In the genomic region with DNA sequence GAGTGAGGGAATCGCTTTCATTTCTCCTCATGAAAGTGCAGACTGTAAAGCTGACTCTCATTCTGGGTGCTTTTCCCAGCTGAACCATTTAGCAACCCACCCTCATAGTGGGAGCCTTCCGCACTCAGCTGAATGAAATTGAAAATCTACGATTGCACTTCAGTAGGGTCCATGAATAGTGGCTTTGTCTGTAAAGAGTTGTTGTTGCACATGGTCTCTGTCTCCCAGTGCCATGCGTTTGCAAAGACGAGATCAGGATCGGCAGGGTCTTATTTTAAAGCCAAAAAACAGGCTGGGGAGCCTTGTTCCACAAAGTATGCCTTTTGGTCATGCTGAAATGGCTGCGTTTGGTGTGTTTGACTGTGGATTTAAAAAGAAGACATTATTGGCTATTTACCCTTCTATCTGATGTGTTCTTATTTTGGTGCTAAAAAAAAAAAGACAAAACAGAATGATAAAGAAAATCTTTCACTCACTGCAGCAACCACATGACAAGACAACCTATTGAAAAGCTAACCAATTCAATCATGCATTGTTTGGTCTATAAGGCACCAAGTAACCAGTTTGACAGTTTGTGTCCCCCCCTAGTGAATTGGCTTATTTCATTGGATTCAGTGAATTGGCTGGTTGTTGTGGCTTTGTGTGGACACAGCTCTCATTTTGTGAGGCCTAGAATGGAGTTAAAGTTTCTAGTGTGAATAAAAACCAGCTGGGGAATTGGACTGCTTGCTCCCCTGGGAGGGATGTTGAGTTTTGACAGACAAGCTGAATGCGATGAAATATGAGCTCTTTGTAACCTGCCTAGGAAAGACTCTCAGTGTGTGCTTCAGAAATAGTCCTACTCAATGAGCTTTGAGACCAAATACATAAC, we compare ENCODE assay signal across 1 cellular context.
A peak's percentile ranks its signal among the peaks of the same experiment; 100 is the strongest.
TF ChIP-seq lines count a peak whose summit lies in the region.

No MANE protein-coding gene starts in this region.

TF ChIP-seq in K562, 482 proteins besides CTCF, POLR2A, EP300 and RAD21:
- peak; percentile 66 for TF ChIP-seq MEIS2 (IDR thresholded peaks at IDR 0.05; ENCODE audit: partially characterized antibody)
- TF ChIP-seq ZNF57 (CRISPR knock-in tag; IDR thresholded peaks at IDR 0.05): no peak
- TF ChIP-seq ZNF551 (CRISPR knock-in tag; IDR thresholded peaks at IDR 0.05): no peak
- no peak for TF ChIP-seq THRAP3 (IDR thresholded peaks at IDR 0.05; ENCODE audit: borderline replicate concordance)
- TF ChIP-seq HLTF (IDR thresholded peaks at IDR 0.05): no peak
- no peak for TF ChIP-seq STAT5A (IDR thresholded peaks at IDR 0.05; ENCODE audit: borderline replicate concordance, low read length)
- TF ChIP-seq, protein P1, sequence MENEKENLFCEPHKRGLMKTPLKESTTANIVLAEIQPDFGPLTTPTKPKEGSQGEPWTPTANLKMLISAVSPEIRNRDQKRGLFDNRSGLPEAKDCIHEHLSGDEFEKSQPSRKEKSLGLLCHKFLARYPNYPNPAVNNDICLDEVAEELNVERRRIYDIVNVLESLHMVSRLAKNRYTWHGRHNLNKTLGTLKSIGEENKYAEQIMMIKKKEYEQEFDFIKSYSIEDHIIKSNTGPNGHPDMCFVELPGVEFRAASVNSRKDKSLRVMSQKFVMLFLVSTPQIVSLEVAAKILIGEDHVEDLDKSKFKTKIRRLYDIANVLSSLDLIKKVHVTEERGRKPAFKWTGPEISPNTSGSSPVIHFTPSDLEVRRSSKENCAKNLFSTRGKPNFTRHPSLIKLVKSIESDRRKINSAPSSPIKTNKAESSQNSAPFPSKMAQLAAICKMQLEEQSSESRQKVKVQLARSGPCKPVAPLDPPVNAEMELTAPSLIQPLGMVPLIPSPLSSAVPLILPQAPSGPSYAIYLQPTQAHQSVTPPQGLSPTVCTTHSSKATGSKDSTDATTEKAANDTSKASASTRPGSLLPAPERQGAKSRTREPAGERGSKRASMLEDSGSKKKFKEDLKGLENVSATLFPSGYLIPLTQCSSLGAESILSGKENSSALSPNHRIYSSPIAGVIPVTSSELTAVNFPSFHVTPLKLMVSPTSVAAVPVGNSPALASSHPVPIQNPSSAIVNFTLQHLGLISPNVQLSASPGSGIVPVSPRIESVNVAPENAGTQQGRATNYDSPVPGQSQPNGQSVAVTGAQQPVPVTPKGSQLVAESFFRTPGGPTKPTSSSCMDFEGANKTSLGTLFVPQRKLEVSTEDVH (IDR thresholded peaks at IDR 0.05; ENCODE audit: low read depth, partially characterized antibody): no peak
- no peak for TF ChIP-seq TAF7 (tag; IDR thresholded peaks at IDR 0.05)
- no peak for TF ChIP-seq STAT5B (CRISPR knock-in tag; IDR thresholded peaks at IDR 0.05)
- TF ChIP-seq, protein P2, sequence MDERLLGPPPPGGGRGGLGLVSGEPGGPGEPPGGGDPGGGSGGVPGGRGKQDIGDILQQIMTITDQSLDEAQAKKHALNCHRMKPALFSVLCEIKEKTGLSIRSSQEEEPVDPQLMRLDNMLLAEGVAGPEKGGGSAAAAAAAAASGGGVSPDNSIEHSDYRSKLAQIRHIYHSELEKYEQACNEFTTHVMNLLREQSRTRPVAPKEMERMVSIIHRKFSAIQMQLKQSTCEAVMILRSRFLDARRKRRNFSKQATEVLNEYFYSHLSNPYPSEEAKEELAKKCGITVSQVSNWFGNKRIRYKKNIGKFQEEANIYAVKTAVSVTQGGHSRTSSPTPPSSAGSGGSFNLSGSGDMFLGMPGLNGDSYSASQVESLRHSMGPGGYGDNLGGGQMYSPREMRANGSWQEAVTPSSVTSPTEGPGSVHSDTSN (CRISPR knock-in tag; IDR thresholded peaks at IDR 0.05; ENCODE audit: low read depth): no peak
- TF ChIP-seq, protein P2 (tag; conservative IDR thresholded peaks at IDR 0.05; ENCODE audit: low read depth): peak; percentile 47; the same call in 1 of the 2 replicates
- TF ChIP-seq, protein P3, sequence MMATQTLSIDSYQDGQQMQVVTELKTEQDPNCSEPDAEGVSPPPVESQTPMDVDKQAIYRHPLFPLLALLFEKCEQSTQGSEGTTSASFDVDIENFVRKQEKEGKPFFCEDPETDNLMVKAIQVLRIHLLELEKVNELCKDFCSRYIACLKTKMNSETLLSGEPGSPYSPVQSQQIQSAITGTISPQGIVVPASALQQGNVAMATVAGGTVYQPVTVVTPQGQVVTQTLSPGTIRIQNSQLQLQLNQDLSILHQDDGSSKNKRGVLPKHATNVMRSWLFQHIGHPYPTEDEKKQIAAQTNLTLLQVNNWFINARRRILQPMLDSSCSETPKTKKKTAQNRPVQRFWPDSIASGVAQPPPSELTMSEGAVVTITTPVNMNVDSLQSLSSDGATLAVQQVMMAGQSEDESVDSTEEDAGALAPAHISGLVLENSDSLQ (IDR thresholded peaks at IDR 0.05): peak; percentile 85
- TF ChIP-seq, protein P4, sequence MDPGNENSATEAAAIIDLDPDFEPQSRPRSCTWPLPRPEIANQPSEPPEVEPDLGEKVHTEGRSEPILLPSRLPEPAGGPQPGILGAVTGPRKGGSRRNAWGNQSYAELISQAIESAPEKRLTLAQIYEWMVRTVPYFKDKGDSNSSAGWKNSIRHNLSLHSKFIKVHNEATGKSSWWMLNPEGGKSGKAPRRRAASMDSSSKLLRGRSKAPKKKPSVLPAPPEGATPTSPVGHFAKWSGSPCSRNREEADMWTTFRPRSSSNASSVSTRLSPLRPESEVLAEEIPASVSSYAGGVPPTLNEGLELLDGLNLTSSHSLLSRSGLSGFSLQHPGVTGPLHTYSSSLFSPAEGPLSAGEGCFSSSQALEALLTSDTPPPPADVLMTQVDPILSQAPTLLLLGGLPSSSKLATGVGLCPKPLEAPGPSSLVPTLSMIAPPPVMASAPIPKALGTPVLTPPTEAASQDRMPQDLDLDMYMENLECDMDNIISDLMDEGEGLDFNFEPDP (CRISPR knock-in tag; IDR thresholded peaks at IDR 0.05): no peak
- no peak for TF ChIP-seq ZNF263 (CRISPR knock-in tag; IDR thresholded peaks at IDR 0.05; ENCODE audit: borderline replicate concordance)
- no peak for TF ChIP-seq SRSF7 (optimal IDR thresholded peaks at IDR 0.05; ENCODE audit: low read depth, low read length)
- TF ChIP-seq RBM39 (optimal IDR thresholded peaks at IDR 0.05; ENCODE audit: low read depth, low read length): no peak
- TF ChIP-seq ZNF785 (CRISPR knock-in tag; IDR thresholded peaks at IDR 0.05): no peak
- TF ChIP-seq ZNF165 (CRISPR knock-in tag; IDR thresholded peaks at IDR 0.05; ENCODE audit: borderline replicate concordance): no peak
- TF ChIP-seq, protein P5, sequence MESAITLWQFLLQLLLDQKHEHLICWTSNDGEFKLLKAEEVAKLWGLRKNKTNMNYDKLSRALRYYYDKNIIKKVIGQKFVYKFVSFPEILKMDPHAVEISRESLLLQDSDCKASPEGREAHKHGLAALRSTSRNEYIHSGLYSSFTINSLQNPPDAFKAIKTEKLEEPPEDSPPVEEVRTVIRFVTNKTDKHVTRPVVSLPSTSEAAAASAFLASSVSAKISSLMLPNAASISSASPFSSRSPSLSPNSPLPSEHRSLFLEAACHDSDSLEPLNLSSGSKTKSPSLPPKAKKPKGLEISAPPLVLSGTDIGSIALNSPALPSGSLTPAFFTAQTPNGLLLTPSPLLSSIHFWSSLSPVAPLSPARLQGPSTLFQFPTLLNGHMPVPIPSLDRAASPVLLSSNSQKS (CRISPR knock-in tag; IDR thresholded peaks at IDR 0.05): no peak
- no peak for TF ChIP-seq GATA2 (CRISPR knock-in tag; IDR thresholded peaks at IDR 0.05)
- no peak for TF ChIP-seq SP1 (CRISPR knock-in tag; IDR thresholded peaks at IDR 0.05)
- TF ChIP-seq TRIM28 (IDR thresholded peaks at IDR 0.05): no peak
- TF ChIP-seq TEAD4 (IDR thresholded peaks at IDR 0.05; ENCODE audit: low read length): no peak
- TF ChIP-seq TEAD4 (CRISPR knock-in tag; IDR thresholded peaks at IDR 0.05; ENCODE audit: borderline replicate concordance): no peak
